Comparison of ENCODE assay signal across 16 cellular contexts in the genomic region with DNA sequence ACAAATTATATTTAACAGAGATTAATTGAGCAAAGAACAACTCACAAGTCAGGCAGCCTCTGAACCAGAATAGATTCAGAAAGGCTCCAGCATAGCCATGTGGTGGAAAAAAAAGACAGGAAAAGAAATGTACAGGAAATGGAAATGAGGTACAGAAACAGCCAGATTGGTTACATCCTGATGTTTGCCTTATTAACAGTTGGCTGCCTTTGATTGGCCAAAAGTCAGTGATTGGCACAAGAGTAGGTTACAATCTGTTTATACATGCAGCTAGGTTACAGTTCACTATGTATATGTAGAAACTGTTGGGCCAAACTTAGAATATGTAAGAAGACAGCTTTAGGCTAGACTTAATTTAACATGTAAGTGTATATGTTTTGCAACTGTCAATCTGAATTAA.
"Had no signal": no experiment of that assay in that cellular context is flagged by ENCODE, and none has a peak within 500 bp of the region (broad histone marks: within the 10 kb centered on the region; RNA-seq: fewer than 3 reads in every experiment).

No MANE protein-coding gene starts in this region.

- H3K27ac ChIP-seq: uterus had no signal

- H3K4me1 ChIP-seq: body of pancreas, uterus had no signal

- H3K27me3 ChIP-seq: body of pancreas, uterus had no signal

- H3K4me1 Mint-ChIP-seq: central memory CD8-positive, alpha-beta T cell; endodermal cell; immature natural killer cell had no signal

- DNase-seq: activated effector memory CD4-positive, alpha-beta T cell treated with anti-CD3 and anti-CD28 coated beads, Interleukin-2, amount 50 U/mL, for 16 hours; activated T-cell treated with anti-CD3 and anti-CD28 coated beads, Interleukin-2, amount 50 U/mL, for 1 hour; amniotic stem cell; body of pancreas; cortex of kidney; endodermal cell; immature natural killer cell; left colon; naive B cell; posterior cingulate gyrus; stimulated activated CD4-positive, alpha-beta T cell treated with anti-CD3 and anti-CD28 coated beads, Interleukin-15, amount 100 ng/mL, for 24 hours; uterus had no signal

- H3K36me3 ChIP-seq: uterus had no signal

- H3K4me3 ChIP-seq: body of pancreas, uterus had no signal

- H3K9me3 Mint-ChIP-seq: activated naive CD4-positive, alpha-beta T cell treated with anti-CD3 and anti-CD28 coated beads, Interleukin-2, amount 50 U/mL, for 72 hours; central memory CD8-positive, alpha-beta T cell; immature natural killer cell; naive B cell had no signal

- ATAC-seq: activated CD4-positive, CD25-positive, alpha-beta regulatory T cell treated with anti-CD3 and anti-CD28 coated beads, Interleukin-2, amount 50 U/mL, for 24 hours; activated naive CD4-positive, alpha-beta T cell treated with anti-CD3 and anti-CD28 coated beads, Interleukin-2, amount 50 U/mL, for 72 hours; body of pancreas; esophagus mucosa; left colon had no signal

- H3K4me3 Mint-ChIP-seq: central memory CD8-positive, alpha-beta T cell; endodermal cell; immature natural killer cell; naive B cell had no signal

- H3K9me3 ChIP-seq: body of pancreas, uterus had no signal

- H3K36me3 Mint-ChIP-seq: activated naive CD4-positive, alpha-beta T cell treated with anti-CD3 and anti-CD28 coated beads, Interleukin-2, amount 50 U/mL, for 72 hours; immature natural killer cell; naive B cell had no signal

- H3K27ac Mint-ChIP-seq: activated naive CD4-positive, alpha-beta T cell treated with anti-CD3 and anti-CD28 coated beads, Interleukin-2, amount 50 U/mL, for 72 hours; endodermal cell; immature natural killer cell; naive B cell had no signal
